ENCODE assay signal across 20 cellular contexts in genomic region chr7:16636533-16637173, GRCh38. TPM values are rescaled to one million over a fixed set of nuclear protein-coding genes. Genes with fewer than 3 reads are reported as not detected.
DNase-seq lines count a peak whose midpoint lies in the region; TF ChIP-seq lines count a peak whose summit lies in the region.
"Had no signal": no experiment of that assay in that cellular context is flagged by ENCODE, and none has a peak within 500 bp of the region (broad histone marks: within the 10 kb centered on the region; RNA-seq: fewer than 3 reads in every experiment).

No MANE protein-coding gene starts in this region.

- TF ChIP-seq CTCF in BJ (IDR thresholded peaks at IDR 0.05; ENCODE audit: insufficient read depth, low read depth, low read length) (no peak), osteocyte (IDR thresholded peaks at IDR 0.05) (no peak)

- H3K4me1 ChIP-seq in HAP-1: peaks cover 27% of the 10 kb centered on the region

- H3K9me3 Mint-ChIP-seq in osteocyte (ENCODE audit: unreplicated experiment): no peaks in the 10 kb centered on the region
- no peaks in the 10 kb centered on the region for H3K9me3 Mint-ChIP-seq in activated CD4-positive, alpha-beta T cell treated with anti-CD3 and anti-CD28 coated beads, Interleukin-2, amount 10 ng/mL, durations not matched to agents 24 days and 14 days
- H3K9me3 Mint-ChIP-seq: activated naive CD4-positive, alpha-beta T cell treated with anti-CD3 and anti-CD28 coated beads, Interleukin-2, amount 10 ng/mL, durations not matched to agents 7 days and 5 days; GM23338; naive thymus-derived CD8-positive, alpha-beta T cell; T-helper 1 cell treated with Interleukin-12 subunit alpha and Interleukin-12 subunit beta and Interleukin-4 antibody, amounts not matched to agents 30 μg/mL and 1 μg/mL, for 36 hours had no signal

- peaks cover 23% of the 10 kb centered on the region for H3K36me3 Mint-ChIP-seq in osteocyte (ENCODE audit: unreplicated experiment)
- H3K36me3 Mint-ChIP-seq in activated CD4-positive, alpha-beta T cell treated with anti-CD3 and anti-CD28 coated beads, Interleukin-2, amount 10 ng/mL, durations not matched to agents 24 days and 14 days (ENCODE audit: low read depth): peaks cover 15% of the 10 kb centered on the region

- CTCF ChIA-PET in BJ (lab: Yijun Ruan, JAX): interaction anchor here (0.6 to 1.3 kb wide), 3 partner anchors 52 to 758 kb away, joined by 3 read pairs; no protein-coding TSS in a partner anchor

- H3K36me3 ChIP-seq in BJ (ENCODE audit: control insufficient read depth, insufficient read depth, low read length) (no peaks in the 10 kb centered on the region), HAP-1 (replicated peaks) (0 out of 2 replicates have a peak, but pooled peaks cover 7% of the 10 kb centered on the region)

- H3K9me3 ChIP-seq in HAP-1: no peaks in the 10 kb centered on the region
- H3K9me3 ChIP-seq: tibial nerve had no signal

- peak overlapping the region; percentile 40 for H3K27ac Mint-ChIP-seq in osteocyte (ENCODE audit: unreplicated experiment)
- no peak overlapping the region for H3K27ac Mint-ChIP-seq in activated CD4-positive, alpha-beta T cell treated with anti-CD3 and anti-CD28 coated beads, Interleukin-2, amount 10 ng/mL, durations not matched to agents 24 days and 14 days
- H3K27ac Mint-ChIP-seq: activated naive CD4-positive, alpha-beta T cell treated with anti-CD3 and anti-CD28 coated beads, Interleukin-2, amount 10 ng/mL, durations not matched to agents 7 days and 5 days; GM23338; T-helper 1 cell treated with Interleukin-12 subunit alpha and Interleukin-12 subunit beta and Interleukin-4 antibody, amounts not matched to agents 30 μg/mL and 1 μg/mL, for 36 hours had no signal

- H3K27me3 ChIP-seq in BJ (ENCODE audit: control insufficient read depth, insufficient read depth, low read length): no peaks in the 10 kb centered on the region
- H3K27me3 ChIP-seq in HAP-1 (ENCODE audit: low read depth): no peaks in the 10 kb centered on the region
- H3K27me3 ChIP-seq: tibial nerve had no signal

- DNase-seq in BJ (ENCODE audit: low read depth) (peak; percentile 77), LHCN-M2 (ENCODE audit: low read depth) (peak; percentile 34), fibroblast of gingiva (ENCODE audit: low read depth) (peak; percentile 94), osteocyte (ENCODE audit: extremely low spot score, unreplicated experiment) (no peak), NCI-H2196 (lab: John Stamatoyannopoulos, UW; ENCODE audit: unreplicated experiment) (no peak), NCI-H2081 (lab: John Stamatoyannopoulos, UW) (no peak), HAP-1 (ENCODE audit: low spot score in 2 of 2) (no peak)
- no peak for DNase-seq in activated CD4-positive, alpha-beta T cell treated with anti-CD3 and anti-CD28 coated beads, Interleukin-2, amount 10 ng/mL, durations not matched to agents 24 days and 14 days
- DNase-seq: activated CD8-positive, alpha-beta memory T cell treated with anti-CD3 and anti-CD28 coated beads, Interleukin-2, amount 50 U/mL, for 48 hours; activated naive CD4-positive, alpha-beta T cell treated with anti-CD3 and anti-CD28 coated beads, Interleukin-2, amount 10 ng/mL, durations not matched to agents 7 days and 5 days; DMS79; MV-4-11; naive thymus-derived CD8-positive, alpha-beta T cell; NCI-H82; retina; RPMI8226; stimulated activated CD4-positive, alpha-beta T cell treated with anti-CD3 and anti-CD28 coated beads, Interleukin-2, amount 100 ng/mL, for 48 hours had no signal

- H3K27me3 Mint-ChIP-seq in osteocyte (ENCODE audit: unreplicated experiment): no peaks in the 10 kb centered on the region
- H3K27me3 Mint-ChIP-seq in activated CD4-positive, alpha-beta T cell treated with anti-CD3 and anti-CD28 coated beads, Interleukin-2, amount 10 ng/mL, durations not matched to agents 24 days and 14 days: no peaks in the 10 kb centered on the region
- H3K27me3 Mint-ChIP-seq: activated naive CD4-positive, alpha-beta T cell treated with anti-CD3 and anti-CD28 coated beads, Interleukin-2, amount 10 ng/mL, durations not matched to agents 7 days and 5 days; naive thymus-derived CD8-positive, alpha-beta T cell had no signal

- in situ Hi-C loops in HAP-1 (cut with MboI; ENCODE audit: low sequenced_read_pairs): no loop called here

- peaks cover 20% of the 10 kb centered on the region for H3K4me1 Mint-ChIP-seq in osteocyte (ENCODE audit: unreplicated experiment)
- H3K4me1 Mint-ChIP-seq in activated CD4-positive, alpha-beta T cell treated with anti-CD3 and anti-CD28 coated beads, Interleukin-2, amount 10 ng/mL, durations not matched to agents 24 days and 14 days: peaks cover 8% of the 10 kb centered on the region
- H3K4me1 Mint-ChIP-seq: activated naive CD4-positive, alpha-beta T cell treated with anti-CD3 and anti-CD28 coated beads, Interleukin-2, amount 10 ng/mL, durations not matched to agents 7 days and 5 days had no signal

- intact Hi-C loops in activated CD4-positive, alpha-beta T cell treated with anti-CD3 and anti-CD28 coated beads, Interleukin-2, amount 10 ng/mL, durations not matched to agents 24 days and 14 days (cut with micrococcal nuclease): no loop called here

- H3K4me3 ChIP-seq in BJ (ENCODE audit: low read depth, low read length) (no peak overlapping the region), HAP-1 (no peak overlapping the region)
- H3K4me3 ChIP-seq: GM23338, tibial nerve had no signal

- peak overlapping the region; percentile 18 for H3K4me3 Mint-ChIP-seq in osteocyte (ENCODE audit: unreplicated experiment)
- no peak overlapping the region for H3K4me3 Mint-ChIP-seq in activated CD4-positive, alpha-beta T cell treated with anti-CD3 and anti-CD28 coated beads, Interleukin-2, amount 10 ng/mL, durations not matched to agents 24 days and 14 days
- H3K4me3 Mint-ChIP-seq: activated naive CD4-positive, alpha-beta T cell treated with anti-CD3 and anti-CD28 coated beads, Interleukin-2, amount 10 ng/mL, durations not matched to agents 7 days and 5 days; GM23338; naive thymus-derived CD8-positive, alpha-beta T cell; T-helper 1 cell treated with Interleukin-12 subunit alpha and Interleukin-12 subunit beta and Interleukin-4 antibody, amounts not matched to agents 30 μg/mL and 1 μg/mL, for 36 hours had no signal

- POLR2A ChIA-PET in BJ (lab: Charles Lee): no interaction called here

RNA-seq across cellular contexts. Expression of gene ANKMY2, which starts 8.9 kb away (rescaled TPM):
- polyA plus RNA-seq in BJ (2011; rRNA removed): 14.7 and 26.4 TPM in 2 replicates
- 9.0 and 14.2 TPM in 2 replicates for polyA minus RNA-seq in BJ (2011; rRNA and poly(A)+ RNA removed)
- total RNA-seq in LHCN-M2 (2014; rRNA removed) (35.6 and 37.1 TPM in 2 replicates), osteocyte (16.9 TPM in 2 replicates)
- 15.5 TPM for polyA plus RNA-seq in LHCN-M2 (2012)
- 8.0 and 8.7 TPM in 2 replicates for total RNA-seq in activated CD4-positive, alpha-beta T cell treated with anti-CD3 and anti-CD28 coated beads, Interleukin-2, amount 10 ng/mL, durations not matched to agents 24 days and 14 days

RNA-seq across cellular contexts. Expression of gene BZW2, which starts 9.3 kb away (rescaled TPM):
- polyA plus RNA-seq in BJ (2011; rRNA removed): 54.7 and 55.2 TPM in 2 replicates
- 23.7 and 26.9 TPM in 2 replicates for polyA minus RNA-seq in BJ (2011; rRNA and poly(A)+ RNA removed)
- total RNA-seq in LHCN-M2 (2014; rRNA removed) (105 and 113 TPM in 2 replicates), osteocyte (60.9 and 61.3 TPM in 2 replicates)
- polyA plus RNA-seq in LHCN-M2 (2012): 48.2 TPM
- 104 and 113 TPM in 2 replicates for total RNA-seq in activated CD4-positive, alpha-beta T cell treated with anti-CD3 and anti-CD28 coated beads, Interleukin-2, amount 10 ng/mL, durations not matched to agents 24 days and 14 days

Comparison
In these comparisons a context has a peak if more than half of its experiments do, and no peak if none do; other contexts are left out.
1. DNase-seq: peak in BJ (single experiment), LHCN-M2 (single experiment) and fibroblast of gingiva (single experiment); none in osteocyte (single experiment), NCI-H2196 (single experiment), NCI-H2081 (0 of 2), activated CD4-positive, alpha-beta T cell treated with anti-CD3 and anti-CD28 coated beads, Interleukin-2, amount 10 ng/mL, durations not matched to agents 24 days and 14 days (single experiment) and HAP-1 (0 of 2).